In the genomic region with DNA sequence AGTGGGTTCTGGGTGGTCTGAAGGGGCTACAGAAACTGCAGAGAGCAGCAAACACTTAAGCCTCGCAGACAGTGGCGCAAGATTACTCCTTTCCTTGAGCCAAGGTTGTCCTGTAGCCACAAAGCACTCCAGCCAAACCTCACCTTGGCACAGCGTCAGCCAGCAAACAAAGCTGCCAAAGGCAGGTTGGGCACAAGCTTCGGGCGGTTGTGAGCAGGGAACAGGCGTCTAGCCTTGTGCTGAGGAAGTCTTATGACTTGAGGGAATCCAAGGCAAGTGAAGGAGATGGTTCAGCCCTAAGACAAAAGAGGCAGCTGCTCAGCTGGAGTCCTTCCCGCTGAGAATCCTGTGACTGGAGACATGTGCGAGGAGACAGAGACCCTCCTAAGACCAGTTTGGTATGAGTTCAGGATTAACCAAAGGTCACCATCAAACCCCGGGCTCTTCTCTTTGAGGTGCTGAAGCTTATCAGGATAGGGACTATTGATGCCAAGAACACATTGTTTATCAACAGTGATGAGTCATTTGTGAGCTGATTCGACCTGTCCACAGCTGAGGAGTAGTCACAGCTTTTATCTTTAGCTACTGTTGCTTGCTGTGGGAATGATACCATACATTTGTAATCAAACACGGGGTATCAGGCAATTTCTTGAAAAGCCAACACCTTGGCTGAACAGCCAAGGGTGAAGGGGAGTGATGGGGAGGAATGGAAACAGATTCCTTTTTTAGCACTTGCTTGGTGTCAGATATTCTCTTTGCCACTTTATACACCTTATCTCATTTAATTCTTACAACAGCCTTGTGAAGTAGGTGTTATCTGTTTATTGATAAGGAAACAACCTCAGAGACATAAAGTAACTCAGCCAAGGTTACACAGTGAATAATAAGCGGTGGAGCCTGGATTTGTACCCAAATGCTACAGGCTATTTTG, we compare ENCODE assay signal across 8 cellular contexts. TPM values are rescaled to one million over a fixed set of nuclear protein-coding genes. Genes with fewer than 3 reads are reported as not detected.
A peak's percentile ranks its signal among the peaks of the same experiment; 100 is the strongest.
DNase-seq lines count a peak whose midpoint lies in the region; ATAC-seq and TF ChIP-seq lines count a peak whose summit lies in the region.

No MANE protein-coding gene starts in this region.

- peaks cover 39% of the 10 kb centered on the region for H3K27me3 Mint-ChIP-seq in activated T-helper 1 cell treated with anti-CD3 and anti-CD28 coated beads, Interleukin-12 subunit alpha, Interleukin-12 subunit beta, Interleukin-2, Interleukin-4 antibody, amounts not matched to agents 30 ng/mL and 10 ng/mL and 1 ng/mL, durations not matched to agents 14 hours and 24 hours and 36 hours (ENCODE audit: insufficient read depth)

- peaks cover 53% of the 10 kb centered on the region for H3K4me1 Mint-ChIP-seq in activated T-helper 1 cell treated with anti-CD3 and anti-CD28 coated beads, Interleukin-12 subunit alpha, Interleukin-12 subunit beta, Interleukin-2, Interleukin-4 antibody, amounts not matched to agents 30 ng/mL and 10 ng/mL and 1 ng/mL, durations not matched to agents 14 hours and 24 hours and 36 hours (ENCODE audit: low read depth)

- H3K4me3 Mint-ChIP-seq in activated T-helper 1 cell treated with anti-CD3 and anti-CD28 coated beads, Interleukin-12 subunit alpha, Interleukin-12 subunit beta, Interleukin-2, Interleukin-4 antibody, amounts not matched to agents 30 ng/mL and 10 ng/mL and 1 ng/mL, durations not matched to agents 14 hours and 24 hours and 36 hours: no peak overlapping the region

- no peak for TF ChIP-seq CTCF in AG09309 (IDR thresholded peaks at IDR 0.05; ENCODE audit: control insufficient read depth, insufficient read depth, low read depth, low read length, missing control alignments)
- TF ChIP-seq CTCF in cardiac fibroblast (IDR thresholded peaks at IDR 0.05; ENCODE audit: low read depth, low read length): no peak

- H3K4me3 ChIP-seq in AG09309 (ENCODE audit: control insufficient read depth, low read depth, low read length): no peak overlapping the region; the same call in 1 of the 2 replicates
- H3K4me3 ChIP-seq in cardiac fibroblast (replicated peaks in 1 of 2; ENCODE audit: low read depth in 2 of 2, low read length in 2 of 2): no peak overlapping the region

- intact Hi-C loops in activated T-helper 1 cell treated with anti-CD3 and anti-CD28 coated beads, Interleukin-12 subunit alpha, Interleukin-12 subunit beta, Interleukin-2, Interleukin-4 antibody, amounts not matched to agents 30 ng/mL and 10 ng/mL and 1 ng/mL, durations not matched to agents 14 hours and 24 hours and 36 hours (cut with micrococcal nuclease): loop anchor here (2.0 to 10.0 kb wide), 14 partner anchors 15 to 1625 kb away; a partner anchor contains a TSS

- no peaks in the 10 kb centered on the region for H3K9me3 Mint-ChIP-seq in activated T-helper 1 cell treated with anti-CD3 and anti-CD28 coated beads, Interleukin-12 subunit alpha, Interleukin-12 subunit beta, Interleukin-2, Interleukin-4 antibody, amounts not matched to agents 30 ng/mL and 10 ng/mL and 1 ng/mL, durations not matched to agents 14 hours and 24 hours and 36 hours

- peak; percentile 89 for DNase-seq in AG09309 (ENCODE audit: low read depth)
- peak; percentile 97 for DNase-seq in M059J (ENCODE audit: low read depth)
- peak; percentile 77 to 94 for DNase-seq in cardiac fibroblast (ENCODE audit: low read depth in 2 of 2)
- DNase-seq in medulla oblongata (ENCODE audit: extremely low spot score): peak; percentile 81
- no peak for DNase-seq in NCI-H1417 (lab: John Stamatoyannopoulos, UW)
- DNase-seq in activated T-helper 1 cell treated with anti-CD3 and anti-CD28 coated beads, Interleukin-12 subunit alpha, Interleukin-12 subunit beta, Interleukin-2, Interleukin-4 antibody, amounts not matched to agents 30 ng/mL and 10 ng/mL and 1 ng/mL, durations not matched to agents 14 hours and 24 hours and 36 hours (ENCODE audit: low spot score): no peak

- peaks cover 5% of the 10 kb centered on the region for H3K36me3 Mint-ChIP-seq in activated T-helper 1 cell treated with anti-CD3 and anti-CD28 coated beads, Interleukin-12 subunit alpha, Interleukin-12 subunit beta, Interleukin-2, Interleukin-4 antibody, amounts not matched to agents 30 ng/mL and 10 ng/mL and 1 ng/mL, durations not matched to agents 14 hours and 24 hours and 36 hours (ENCODE audit: low read depth)

- no peak overlapping the region for H3K27ac Mint-ChIP-seq in activated T-helper 1 cell treated with anti-CD3 and anti-CD28 coated beads, Interleukin-12 subunit alpha, Interleukin-12 subunit beta, Interleukin-2, Interleukin-4 antibody, amounts not matched to agents 30 ng/mL and 10 ng/mL and 1 ng/mL, durations not matched to agents 14 hours and 24 hours and 36 hours

- no peak for ATAC-seq in GM21529 (IDR thresholded peaks at IDR 0.05; ENCODE audit: unreplicated experiment)
- no peak for ATAC-seq in HG02938 (IDR thresholded peaks at IDR 0.05; ENCODE audit: unreplicated experiment)

RNA-seq across cellular contexts. Expression of a gene that starts 4.6 kb away (rescaled TPM):
- total RNA-seq in M059J (2014; rRNA removed; shearing (Covaris generic)): 283 and 361 TPM in 2 replicates
- total RNA-seq in activated T-helper 1 cell treated with anti-CD3 and anti-CD28 coated beads, Interleukin-12 subunit alpha, Interleukin-12 subunit beta, Interleukin-2, Interleukin-4 antibody, amounts not matched to agents 30 ng/mL and 10 ng/mL and 1 ng/mL, durations not matched to agents 14 hours and 24 hours and 36 hours: 2.0 and 2.3 TPM in 2 replicates

RNA-seq across cellular contexts. Expression of a gene that starts 15.4 kb away (rescaled TPM):
- 19.2 and 30.5 TPM in 2 replicates for total RNA-seq in M059J (2014; rRNA removed; shearing (Covaris generic))
- total RNA-seq in activated T-helper 1 cell treated with anti-CD3 and anti-CD28 coated beads, Interleukin-12 subunit alpha, Interleukin-12 subunit beta, Interleukin-2, Interleukin-4 antibody, amounts not matched to agents 30 ng/mL and 10 ng/mL and 1 ng/mL, durations not matched to agents 14 hours and 24 hours and 36 hours: 5.3 and 5.4 TPM in 2 replicates

Comparison
In these comparisons a context has a peak if more than half of its experiments do, and no peak if none do; other contexts are left out.
1. DNase-seq: peak in AG09309 (single experiment), M059J (single experiment), cardiac fibroblast (2 of 2) and medulla oblongata (single experiment); none in NCI-H1417 (0 of 3) and activated T-helper 1 cell treated with anti-CD3 and anti-CD28 coated beads, Interleukin-12 subunit alpha, Interleukin-12 subunit beta, Interleukin-2, Interleukin-4 antibody, amounts not matched to agents 30 ng/mL and 10 ng/mL and 1 ng/mL, durations not matched to agents 14 hours and 24 hours and 36 hours (single experiment).
2. RNA of a gene that starts 4.6 kb away (total RNA-seq): 283 to 361 TPM in M059J; 2.0 to 2.3 TPM in activated T-helper 1 cell treated with anti-CD3 and anti-CD28 coated beads, Interleukin-12 subunit alpha, Interleukin-12 subunit beta, Interleukin-2, Interleukin-4 antibody, amounts not matched to agents 30 ng/mL and 10 ng/mL and 1 ng/mL, durations not matched to agents 14 hours and 24 hours and 36 hours; every median in the first group is over 10 times any median in the second.